ENCODE assay signal across 32 cellular contexts in the genomic region with DNA sequence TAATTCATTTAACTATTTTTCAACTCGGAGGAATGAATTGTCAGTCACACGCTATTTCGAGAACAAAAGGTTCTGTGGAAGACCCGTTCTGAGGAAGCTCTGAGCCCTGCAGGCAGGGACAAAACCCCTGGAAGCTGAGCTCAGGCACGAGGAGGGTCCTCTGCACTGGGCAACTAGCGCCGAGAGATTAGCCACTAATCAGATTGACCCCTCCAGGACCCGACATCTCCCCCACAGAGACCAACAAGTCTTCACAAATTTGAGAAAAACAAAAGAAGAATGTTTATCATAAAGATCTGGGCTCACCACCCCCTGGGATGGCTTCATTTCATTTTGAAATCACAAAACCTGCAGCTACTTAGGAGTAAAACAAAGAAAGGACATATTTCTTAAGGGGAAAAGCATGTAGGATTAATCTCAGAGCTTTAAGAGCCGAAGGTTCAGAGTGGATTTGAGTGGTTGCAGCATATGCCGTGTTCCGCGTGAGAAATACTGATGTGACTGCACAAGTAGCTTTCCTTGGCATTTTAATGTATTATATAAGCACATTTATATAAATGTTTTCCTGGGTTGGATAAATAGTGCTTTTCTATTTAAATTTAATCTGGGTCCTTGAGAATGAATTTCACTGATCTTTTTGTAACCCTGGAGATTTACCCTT. TPM values are rescaled to one million over a fixed set of nuclear protein-coding genes. Genes with fewer than 3 reads are reported as not detected.
DNase-seq lines count a peak whose midpoint lies in the region; ATAC-seq, FAIRE-seq and TF ChIP-seq lines count a peak whose summit lies in the region.
"Had no signal": no experiment of that assay in that cellular context is flagged by ENCODE, and none has a peak within 500 bp of the region (broad histone marks: within the 10 kb centered on the region; RNA-seq: fewer than 3 reads in every experiment).

No MANE protein-coding gene starts in this region.

- no peak overlapping the region for H4K8ac ChIP-seq in mesendoderm (ENCODE audit: low read depth, low read length)

- no peak overlapping the region for H3K9ac ChIP-seq in mesendoderm (ENCODE audit: low read length)
- H3K9ac ChIP-seq: parathyroid adenoma had no signal

- H2BK120ac ChIP-seq in mesendoderm (ENCODE audit: low read depth, low read length) = no peak overlapping the region

- ATAC-seq in GM21528 (IDR thresholded peaks at IDR 0.05; ENCODE audit: low FRiP score, unreplicated experiment) (no peak), GM18867 (IDR thresholded peaks at IDR 0.05; ENCODE audit: unreplicated experiment) (no peak), GM19452 (IDR thresholded peaks at IDR 0.05; ENCODE audit: unreplicated experiment) (no peak)
- ATAC-seq: A549, left colon, right cardiac atrium had no signal

- H3K23ac ChIP-seq in mesendoderm (ENCODE audit: low read length) = no peak overlapping the region

- TF ChIP-seq CTCF in D721Med (IDR thresholded peaks at IDR 0.05; ENCODE audit: insufficient read depth, missing control alignments) (no peak), vagina (IDR thresholded peaks at IDR 0.05) (no peak)

- H2AK5ac ChIP-seq in mesendoderm (ENCODE audit: low read length) = no peak overlapping the region

- no peaks in the 10 kb centered on the region for H3K9me3 ChIP-seq in vagina
- H3K9me3 ChIP-seq: A549, HAP-1, thoracic aorta had no signal

- no peak overlapping the region for H3K4ac ChIP-seq in mesendoderm (ENCODE audit: low read depth, low read length)

- DNase-seq in D721Med (ENCODE audit: insufficient read length, low spot score) (peak; percentile 75), NCI-H524 treated with DMSO at 0.1 percent for 48 hours (lab: John Stamatoyannopoulos, UW) (peak; percentile 47), ecto neural progenitor cell (ENCODE audit: low spot score) (peak; percentile 77), mesendoderm (peak; percentile 84), vagina (ENCODE audit: extremely low spot score in 2 of 2) (no peak)
- DNase-seq: activated CD4-positive, CD25-positive, alpha-beta regulatory T cell; activated gamma-delta T cell; activated naive CD8-positive, alpha-beta T cell treated with anti-CD3 and anti-CD28 coated beads, Interleukin-2, amount 10 ng/mL, durations not matched to agents 7 days and 5 days; activated T-cell treated with anti-CD3 and anti-CD28 coated beads, Interleukin-2, amount 50 U/mL, for 24 hours; AML-193; CD4-positive, CD25-positive, alpha-beta regulatory T cell; dermis blood vessel endothelial cell; Kasumi-1; left colon; MV-4-11; NCI-H1436 treated with DMSO at 0.1 percent for 48 hours; NCI-H2171; stimulated activated CD4-positive, alpha-beta T cell treated with anti-CD3 and anti-CD28 coated beads, Interleukin-1b, Interleukin-23, amount 100 ng/mL, for 48 hours had no signal

- H3K27ac ChIP-seq in mesendoderm (ENCODE audit: low read depth, low read length) (no peak overlapping the region), vagina (no peak overlapping the region)
- H3K27ac ChIP-seq: A549, parathyroid adenoma, thoracic aorta had no signal

- intact Hi-C loops in vagina (cut with DNase I) = no loop called here

- peak; percentile 89 for FAIRE-seq in D721Med (lab: Jason Lieb, UNC)
- FAIRE-seq: A549, astrocyte, endothelial cell of umbilical vein, frontal cortex, GM18507 had no signal

- H2BK5ac ChIP-seq in mesendoderm (ENCODE audit: low read length) = no peak overlapping the region

- H3K27me3 ChIP-seq in mesendoderm (ENCODE audit: insufficient read depth, low read length, poor library complexity) (no peaks in the 10 kb centered on the region), vagina (no peaks in the 10 kb centered on the region)

- no peaks in the 10 kb centered on the region for H3K79me1 ChIP-seq in mesendoderm (ENCODE audit: low read length)

- H3K4me1 ChIP-seq in mesendoderm (ENCODE audit: control insufficient read depth, low read depth, low read length) (peaks cover 2% of the 10 kb centered on the region), vagina (no peaks in the 10 kb centered on the region)
- H3K4me1 ChIP-seq: A549, HAP-1, parathyroid adenoma had no signal

- no peak overlapping the region for H3K56ac ChIP-seq in mesendoderm (ENCODE audit: low read length)

- H3K18ac ChIP-seq in mesendoderm (ENCODE audit: low read length) = no peak overlapping the region

- no CpG with 5 or more reads among the region's 12 CpGs for WGBS in mesendoderm (ENCODE audit: extremely low coverage, insufficient coverage, low lambda C conversion rate)

- no peak overlapping the region for H4K5ac ChIP-seq in mesendoderm (ENCODE audit: low read length)

- H3K36me3 ChIP-seq in mesendoderm (ENCODE audit: control insufficient read depth, insufficient read depth, low read length) (no peaks in the 10 kb centered on the region), vagina (no peaks in the 10 kb centered on the region)
- H3K36me3 ChIP-seq: HAP-1, thoracic aorta had no signal

- H3K4me3 ChIP-seq in mesendoderm (ENCODE audit: low read length) (no peak overlapping the region), vagina (no peak overlapping the region)
- H3K4me3 ChIP-seq: A549, HAP-1, smooth muscle cell, thoracic aorta had no signal

- TF ChIP-seq POLR2A in vagina (IDR thresholded peaks at IDR 0.05) = no peak

- no peak overlapping the region for H3K4me2 ChIP-seq in mesendoderm (ENCODE audit: low read length)
- H3K4me2 ChIP-seq: A549, smooth muscle cell had no signal

- H2BK15ac ChIP-seq in mesendoderm (replicated peaks; ENCODE audit: low read depth) = no peak overlapping the region

- H3K79me2 ChIP-seq in mesendoderm (ENCODE audit: control insufficient read depth, insufficient read depth, low read length) = no peaks in the 10 kb centered on the region
- H3K79me2 ChIP-seq: parathyroid adenoma had no signal

RNA-seq across cellular contexts. Expression of gene ADRA2C, which starts 41.8 kb away (rescaled TPM):
- 10.8 TPM for polyA plus RNA-seq in mesendoderm (2013, experiment 1 of 2)
- 10.5 TPM for polyA plus RNA-seq in mesendoderm (2013, experiment 2 of 2)
- total RNA-seq in vagina = 17.2 TPM
- total RNA-seq: activated naive CD8-positive, alpha-beta T cell treated with anti-CD3 and anti-CD28 coated beads, Interleukin-2, amount 10 ng/mL, durations not matched to agents 7 days and 5 days; CD4-positive, CD25-positive, alpha-beta regulatory T cell; T-helper 1 cell treated with Interleukin-12 subunit alpha and Interleukin-12 subunit beta and Interleukin-4 antibody, amounts not matched to agents 30 ng/mL and 1 ng/mL, for 36 hours had no signal
- polyA plus RNA-seq: CD4-positive, CD25-positive, alpha-beta regulatory T cell had no signal

Comparison
In these comparisons a context has a peak if more than half of its experiments do, and no peak if none do; other contexts are left out.
1. DNase-seq: peak in D721Med (single experiment), NCI-H524 treated with DMSO at 0.1 percent for 48 hours (single experiment), ecto neural progenitor cell (single experiment) and mesendoderm (single experiment); none in vagina (0 of 2).